Comparison of ENCODE assay signal across 12 cellular contexts in the genomic region with DNA sequence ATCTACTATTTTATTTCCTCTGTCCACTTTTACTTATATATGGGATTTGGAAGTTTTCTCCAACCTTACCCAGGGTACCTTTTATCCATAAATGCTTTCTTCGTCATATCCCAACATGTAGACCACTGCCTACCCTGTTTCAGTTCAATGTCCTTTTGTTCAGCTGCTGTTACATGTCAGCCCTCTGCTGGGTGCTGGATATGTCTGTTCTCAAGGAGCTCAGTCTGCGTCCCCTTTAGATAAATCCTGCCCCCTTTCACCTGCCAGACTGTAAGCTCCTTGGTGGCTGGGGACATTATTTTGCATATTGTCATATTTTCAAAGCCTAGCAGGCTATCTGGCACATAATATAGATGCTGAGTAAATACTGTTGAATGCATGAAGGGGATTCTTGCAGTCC.
"Had no signal": no experiment of that assay in that cellular context is flagged by ENCODE, and none has a peak within 500 bp of the region (broad histone marks: within the 10 kb centered on the region; RNA-seq: fewer than 3 reads in every experiment).

No MANE protein-coding gene starts in this region.

- H3K27ac ChIP-seq: brain microvascular endothelial cell, foreskin keratinocyte, left lung, parathyroid adenoma had no signal

- H3K27me3 Mint-ChIP-seq: activated naive CD8-positive, alpha-beta T cell; T-helper 17 cell; type B pancreatic cell had no signal

- H3K4me3 ChIP-seq: left lung, skin epidermis had no signal

- DNase-seq: activated CD4-positive, alpha-beta T cell treated with anti-CD3 and anti-CD28 coated beads, Interleukin-2, amount 50 U/mL, for 48 hours; activated gamma-delta T cell; activated T-cell treated with anti-CD3 and anti-CD28 coated beads, Interleukin-2, amount 50 U/mL, for 48 hours; brain microvascular endothelial cell; foreskin keratinocyte; left lung; mesendoderm; T-helper 17 cell had no signal

- H3K27me3 ChIP-seq: brain microvascular endothelial cell, foreskin keratinocyte, left lung had no signal

- H3K27ac Mint-ChIP-seq: activated naive CD8-positive, alpha-beta T cell; T-helper 17 cell; type B pancreatic cell had no signal

- ATAC-seq: foreskin keratinocyte, left lung, T-helper 17 cell had no signal

- H3K4me3 Mint-ChIP-seq: activated naive CD8-positive, alpha-beta T cell; T-helper 17 cell; type B pancreatic cell had no signal
